ENCODE assay signal across 27 cellular contexts in genomic region chr14:64049616-64050381, GRCh38.
"Had no signal": no experiment of that assay in that cellular context is flagged by ENCODE, and none has a peak within 500 bp of the region (broad histone marks: within the 10 kb centered on the region; RNA-seq: fewer than 3 reads in every experiment).

No MANE protein-coding gene starts in this region.

- ATAC-seq: naive thymus-derived CD4-positive, alpha-beta T cell; natural killer cell; pancreas; right cardiac atrium; right lobe of liver; stimulated activated effector memory CD8-positive, alpha-beta T cell treated with anti-CD3 and anti-CD28 coated beads, Interleukin-12 subunit alpha, Interleukin-12 subunit beta, amount 100 ng/mL, for 72 hours; stimulated activated naive B cell treated with anti-CD40 and anti-IgM and Interleukin-4, amounts not matched to agents 10 μg/mL and 1 μg/mL and 100 μg/mL, for 72 hours had no signal

- H3K27ac ChIP-seq: neural progenitor cell, pancreas, prostate gland, right lobe of liver, sigmoid colon, stomach, thoracic aorta, thyroid gland, tibial nerve, upper lobe of left lung, uterus had no signal

- H3K4me1 Mint-ChIP-seq: naive thymus-derived CD4-positive, alpha-beta T cell; nephron; stimulated activated effector memory CD8-positive, alpha-beta T cell treated with anti-CD3 and anti-CD28 coated beads, Interleukin-12 subunit alpha, Interleukin-12 subunit beta, amount 100 ng/mL, for 72 hours; stimulated activated naive B cell treated with anti-CD40 and anti-IgM and Interleukin-4, amounts not matched to agents 10 μg/mL and 1 μg/mL and 100 μg/mL, for 72 hours had no signal

- H3K4me1 ChIP-seq: neural progenitor cell, pancreas, prostate gland, right lobe of liver, sigmoid colon, stomach, tibial nerve, upper lobe of left lung, uterus had no signal

- H3K9me3 ChIP-seq: pancreas, prostate gland, right lobe of liver, sigmoid colon, stomach, thoracic aorta, thyroid gland, tibial nerve, upper lobe of left lung, uterus had no signal

- H3K4me3 ChIP-seq: neural progenitor cell, pancreas, prostate gland, right lobe of liver, sigmoid colon, stomach, thoracic aorta, thyroid gland, tibial nerve, upper lobe of left lung, uterus had no signal

- H3K27me3 Mint-ChIP-seq: naive thymus-derived CD4-positive, alpha-beta T cell; stimulated activated naive B cell treated with anti-CD40 and anti-IgM and Interleukin-4, amounts not matched to agents 10 μg/mL and 1 μg/mL and 100 μg/mL, for 72 hours; stimulated activated naive CD8-positive, alpha-beta T cell treated with anti-CD3 and anti-CD28 coated beads, Interleukin-15, Interleukin-2, amounts not matched to agents 100 ng/mL and 50 ng/mL, for 24 hours had no signal

- H3K27me3 ChIP-seq: neural progenitor cell, pancreas, right lobe of liver, sigmoid colon, stomach, thyroid gland, tibial nerve, upper lobe of left lung, uterus had no signal

- DNase-seq: naive thymus-derived CD4-positive, alpha-beta T cell; natural killer cell; occipital lobe; pancreas; retina; right cardiac atrium; right lobe of liver; sigmoid colon; small intestine; stimulated activated CD4-positive, alpha-beta T cell treated with anti-CD3 and anti-CD28 coated beads, Interleukin-15, amount 100 ng/mL, for 24 hours; stimulated activated CD4-positive, alpha-beta T cell treated with anti-CD3 and anti-CD28 coated beads, Interleukin-2, amount 100 ng/mL, for 24 hours; stimulated activated CD4-positive, alpha-beta T cell treated with anti-CD3 and anti-CD28 coated beads, Interleukin-2, amount 100 ng/mL, for 48 hours; stimulated activated CD4-positive, alpha-beta T cell treated with anti-CD3 and anti-CD28 coated beads, Interleukin-4, amount 100 ng/mL, for 24 hours; stimulated activated naive B cell treated with anti-CD40 and anti-IgM and Interleukin-4, amounts not matched to agents 10 μg/mL and 1 μg/mL and 100 μg/mL, for 72 hours; stimulated activated naive CD4-positive, alpha-beta T cell treated with Interleukin-2 at 50 U/mL for 16 hours; stomach; thyroid gland; trophoblast cell; upper lobe of left lung; uterus had no signal

- H3K36me3 ChIP-seq: prostate gland, right lobe of liver, uterus had no signal

- H3K4me3 Mint-ChIP-seq: naive thymus-derived CD4-positive, alpha-beta T cell; natural killer cell; nephron; neural progenitor cell; stimulated activated effector memory CD8-positive, alpha-beta T cell treated with anti-CD3 and anti-CD28 coated beads, Interleukin-12 subunit alpha, Interleukin-12 subunit beta, amount 100 ng/mL, for 72 hours; stimulated activated naive B cell treated with anti-CD40 and anti-IgM and Interleukin-4, amounts not matched to agents 10 μg/mL and 1 μg/mL and 100 μg/mL, for 72 hours; stimulated activated naive CD8-positive, alpha-beta T cell treated with anti-CD3 and anti-CD28 coated beads, Interleukin-15, Interleukin-2, amounts not matched to agents 100 ng/mL and 50 ng/mL, for 24 hours had no signal

- H3K9me3 Mint-ChIP-seq: natural killer cell; nephron; neural progenitor cell; stimulated activated effector memory CD8-positive, alpha-beta T cell treated with anti-CD3 and anti-CD28 coated beads, Interleukin-12 subunit alpha, Interleukin-12 subunit beta, amount 100 ng/mL, for 72 hours; stimulated activated naive B cell treated with anti-CD40 and anti-IgM and Interleukin-4, amounts not matched to agents 10 μg/mL and 1 μg/mL and 100 μg/mL, for 72 hours; stimulated activated naive CD8-positive, alpha-beta T cell treated with anti-CD3 and anti-CD28 coated beads, Interleukin-15, Interleukin-2, amounts not matched to agents 100 ng/mL and 50 ng/mL, for 24 hours had no signal

- H3K27ac Mint-ChIP-seq: nephron; neural progenitor cell; stimulated activated effector memory CD8-positive, alpha-beta T cell treated with anti-CD3 and anti-CD28 coated beads, Interleukin-12 subunit alpha, Interleukin-12 subunit beta, amount 100 ng/mL, for 72 hours; stimulated activated naive B cell treated with anti-CD40 and anti-IgM and Interleukin-4, amounts not matched to agents 10 μg/mL and 1 μg/mL and 100 μg/mL, for 72 hours; stimulated activated naive CD8-positive, alpha-beta T cell treated with anti-CD3 and anti-CD28 coated beads, Interleukin-15, Interleukin-2, amounts not matched to agents 100 ng/mL and 50 ng/mL, for 24 hours had no signal
